In genomic region chr3:172106989-172107388, GRCh38 we compare ENCODE assay signal across 8 cellular contexts.
DNase-seq lines count a peak whose midpoint lies in the region; ATAC-seq and TF ChIP-seq lines count a peak whose summit lies in the region.

No MANE protein-coding gene starts in this region.

- H3K27me3 ChIP-seq in body of pancreas (no peaks in the 10 kb centered on the region), breast epithelium (no peaks in the 10 kb centered on the region)

- DNase-seq in T-helper 9 cell (peak; percentile 31), body of pancreas (peak in 3 of 4 donors; percentile 24 to 68 (median 43)), putamen (ENCODE audit: low spot score) (peak; percentile 36), dedifferentiated amniotic fluid mesenchymal stem cell (ENCODE audit: extremely low spot score) (no peak), breast epithelium (ENCODE audit: low spot score in 2 of 2) (no peak), NCI-H1092 (lab: John Stamatoyannopoulos, UW) (no peak)

- H3K36me3 ChIP-seq in body of pancreas (replicated peaks in 1 of 2; ENCODE audit: insufficient read depth in 1 of 2, low read depth in 2 of 2) (no peaks in the 10 kb centered on the region), breast epithelium (no peaks in the 10 kb centered on the region)

- 49 to 61% methylated on average over 7 of the region's 7 CpGs for WGBS in body of pancreas, 2 donors

- H3K27ac ChIP-seq in body of pancreas (peak overlapping the region in 2 of 4 donors; percentile 7 to 62), breast epithelium (peak overlapping the region in 1 of 2 donors; percentile 42)

- H3K9me3 ChIP-seq in body of pancreas (no peaks in the 10 kb centered on the region), breast epithelium (no peaks in the 10 kb centered on the region)

- no peak for TF ChIP-seq POLR2A in body of pancreas (IDR thresholded peaks at IDR 0.05)
- no peak for TF ChIP-seq POLR2A in breast epithelium (IDR thresholded peaks at IDR 0.05)

- H3K4me1 ChIP-seq in body of pancreas (peaks cover 57% of the 10 kb centered on the region), breast epithelium (no peaks in the 10 kb centered on the region)

- no peak overlapping the region for H3K4me3 ChIP-seq in body of pancreas
- H3K4me3 ChIP-seq in breast epithelium, result no peak overlapping the region

- intact Hi-C loops in body of pancreas (cut with DNase I) (no loop called here), breast epithelium (cut with DNase I; ENCODE audit: low total_unique reads) (no loop called here)

- TF ChIP-seq CTCF in body of pancreas (IDR thresholded peaks at IDR 0.05) (no peak), breast epithelium (IDR thresholded peaks at IDR 0.05) (no peak)

- ATAC-seq in GM19395 (IDR thresholded peaks at IDR 0.05; ENCODE audit: unreplicated experiment) (peak; percentile 61), HG03342 (IDR thresholded peaks at IDR 0.05; ENCODE audit: unreplicated experiment) (peak; percentile 45), body of pancreas (no peak)

Comparison
In these comparisons a context has a peak if more than half of its experiments do, and no peak if none do; other contexts are left out.
1. DNase-seq: peak in T-helper 9 cell (single experiment), body of pancreas (3 of 4) and putamen (single experiment); none in dedifferentiated amniotic fluid mesenchymal stem cell (single experiment), breast epithelium (0 of 2) and NCI-H1092 (single experiment).